27 cellular contexts compared by ENCODE assay signal in genomic region chr6:16949696-16950095, GRCh38.
A peak's percentile ranks its signal among the peaks of the same experiment; 100 is the strongest.
DNase-seq lines count a peak whose midpoint lies in the region; ATAC-seq, FAIRE-seq and TF ChIP-seq lines count a peak whose summit lies in the region.
"Had no signal": no experiment of that assay in that cellular context is flagged by ENCODE, and none has a peak within 500 bp of the region (broad histone marks: within the 10 kb centered on the region; RNA-seq: fewer than 3 reads in every experiment).

No MANE protein-coding gene starts in this region.

- H3K27ac ChIP-seq in A673 (ENCODE audit: low read depth, low read length, poor library complexity, severe bottlenecking) (peak overlapping the region; percentile 97), mesenchymal stem cell (ENCODE audit: low read length, poor library complexity, severe bottlenecking) (no peak overlapping the region)
- H3K27ac ChIP-seq: brain microvascular endothelial cell, esophagus muscularis mucosa, SJCRH30 had no signal

- DNase-seq in A673 (ENCODE audit: low spot score) (peak; percentile 34), GM04504 (ENCODE audit: low read depth) (peak; percentile 54), adipocyte (ENCODE audit: low read depth) (peak; percentile 34), mesenchymal stem cell (no peak), GM12892 (ENCODE audit: insufficient read length) (no peak)
- no peak for DNase-seq in activated CD4-positive, alpha-beta T cell treated with anti-CD3 and anti-CD28 coated beads, Interleukin-2, amount 50 U/mL, for 4 hours
- DNase-seq in activated CD8-positive, alpha-beta memory T cell treated with anti-CD3 and anti-CD28 coated beads, Interleukin-2, amount 50 U/mL, for 4 hours: no peak
- DNase-seq: 8988T; activated CD4-positive, alpha-beta T cell treated with anti-CD3 and anti-CD28 coated beads, Interleukin-2, amount 10 ng/mL, durations not matched to agents 24 days and 14 days; activated gamma-delta T cell treated with Interleukin-2 at 50 U/mL for 16 hours; activated T-cell treated with anti-CD3 and anti-CD28 coated beads, Interleukin-2, amount 50 U/mL, for 4 hours; AML-193; brain microvascular endothelial cell; DMS153; hypothalamus; mucosa of descending colon; NCI-H1048; RPMI8226; SJCRH30; substantia nigra; T-cell had no signal

- POLR2A ChIA-PET in A673 (lab: Charles Lee; ENCODE audit: low non-redundant PET): no interaction called here

- intact Hi-C loops in A673 (cut with micrococcal nuclease; ENCODE audit: unreplicated experiment): no loop called here

- no peak overlapping the region for H3K4me3 ChIP-seq in A673 (ENCODE audit: low read depth, low read length, poor library complexity, severe bottlenecking)
- no peak overlapping the region for H3K4me3 ChIP-seq in adipocyte (ENCODE audit: low read length)
- no peak overlapping the region for H3K4me3 ChIP-seq in mesenchymal stem cell (ENCODE audit: insufficient read depth in 1 of 2, low read depth in 1 of 2, low read length in 2 of 2)
- H3K4me3 ChIP-seq: esophagus muscularis mucosa, lung, mucosa of descending colon, SJCRH30 had no signal

- H3K36me3 ChIP-seq in A673 (ENCODE audit: insufficient read depth, low read length, poor library complexity, severe bottlenecking): no peaks in the 10 kb centered on the region
- no peaks in the 10 kb centered on the region for H3K36me3 ChIP-seq in adipocyte (ENCODE audit: control insufficient read depth, insufficient read depth, low read length, severe bottlenecking)
- H3K36me3 ChIP-seq in mesenchymal stem cell (ENCODE audit: control insufficient read depth in 1 of 2, insufficient read depth in 2 of 2, low read depth in 1 of 2, low read length in 2 of 2): no peaks in the 10 kb centered on the region
- H3K36me3 ChIP-seq: brain microvascular endothelial cell, esophagus muscularis mucosa, SJCRH30 had no signal

- no peak overlapping the region for H3K4ac ChIP-seq in mesenchymal stem cell (ENCODE audit: low read depth in 1 of 2, low read length in 2 of 2)

- H3K27me3 ChIP-seq in A673 (replicated peaks; ENCODE audit: insufficient read depth, low read depth, low read length, poor library complexity) (no peaks in the 10 kb centered on the region), adipocyte (replicated peaks; ENCODE audit: control insufficient read depth, insufficient read depth, low read length) (no peaks in the 10 kb centered on the region), mesenchymal stem cell (ENCODE audit: control insufficient read depth in 1 of 2, insufficient read depth in 1 of 2, low read length in 2 of 2) (no peaks in the 10 kb centered on the region)
- H3K27me3 ChIP-seq: brain microvascular endothelial cell, esophagus muscularis mucosa, SJCRH30 had no signal

- H2BK5ac ChIP-seq in mesenchymal stem cell (ENCODE audit: low read depth, low read length, poor library complexity, severe bottlenecking): no peak overlapping the region

- no peak overlapping the region for H4K91ac ChIP-seq in mesenchymal stem cell (ENCODE audit: low read length)

- TF ChIP-seq CTCF in A673 (conservative IDR thresholded peaks at IDR 0.05; ENCODE audit: low read depth, low read length): no peak

- H2AK5ac ChIP-seq in mesenchymal stem cell (ENCODE audit: low read length, severe bottlenecking): no peak overlapping the region

- H3K79me1 ChIP-seq in mesenchymal stem cell (replicated peaks; ENCODE audit: low read length, poor library complexity, severe bottlenecking): no peaks in the 10 kb centered on the region

- H3K4me1 ChIP-seq in A673 (ENCODE audit: insufficient read depth, low read length, poor library complexity, severe bottlenecking) (peaks cover 47% of the 10 kb centered on the region), adipocyte (ENCODE audit: control insufficient read depth, insufficient read depth, low read length) (peaks cover 40% of the 10 kb centered on the region), mesenchymal stem cell (ENCODE audit: control insufficient read depth, insufficient read depth, low read depth, low read length) (no peaks in the 10 kb centered on the region)

- WGBS in mesenchymal stem cell: 88% methylated on average over 1 of the region's 1 CpG

- CTCF ChIA-PET in A673 (lab: Charles Lee): interaction anchor here (1.2 kb wide), 1 partner anchor 15 kb away, joined by 6 read pairs; no protein-coding TSS in a partner anchor

- H2BK120ac ChIP-seq in mesenchymal stem cell (ENCODE audit: low read depth, low read length): no peak overlapping the region

- H4K8ac ChIP-seq in mesenchymal stem cell (ENCODE audit: low read length): no peak overlapping the region

- no peak overlapping the region for H3K23ac ChIP-seq in mesenchymal stem cell (ENCODE audit: low read length in 2 of 2)

- no peaks in the 10 kb centered on the region for H3K9me3 ChIP-seq in A673 (ENCODE audit: low read depth, low read length, poor library complexity, severe bottlenecking)
- no peaks in the 10 kb centered on the region for H3K9me3 ChIP-seq in adipocyte (ENCODE audit: control insufficient read depth, low read length)
- no peaks in the 10 kb centered on the region for H3K9me3 ChIP-seq in mesenchymal stem cell (ENCODE audit: control insufficient read depth, low read length)
- H3K9me3 ChIP-seq: esophagus muscularis mucosa, mucosa of descending colon, SJCRH30 had no signal

- H3K14ac ChIP-seq in mesenchymal stem cell (ENCODE audit: low read length in 2 of 2): no peak overlapping the region

- FAIRE-seq in GM12892 (lab: Jason Lieb, UNC): no peak
- FAIRE-seq: endometrium had no signal

- no peak overlapping the region for H3K18ac ChIP-seq in mesenchymal stem cell (ENCODE audit: low read depth in 1 of 2, low read length in 2 of 2)

- TF ChIP-seq POLR2A in GM12892 (IDR thresholded peaks at IDR 0.05; ENCODE audit: low read depth, low read length): no peak

- no peak overlapping the region for H3K4me2 ChIP-seq in mesenchymal stem cell (ENCODE audit: low read length, poor library complexity, severe bottlenecking)

- no peak overlapping the region for H2AFZ ChIP-seq in mesenchymal stem cell (ENCODE audit: low read depth, low read length)

- H2BK12ac ChIP-seq in mesenchymal stem cell (ENCODE audit: low read length in 2 of 2): peak overlapping the region in 1 of 2 experiments; percentile 41

- no peak for ATAC-seq in GM21825 (IDR thresholded peaks at IDR 0.05; ENCODE audit: unreplicated experiment)
- ATAC-seq: activated T-cell treated with anti-CD3 and anti-CD28 coated beads, Interleukin-2, amount 50 U/mL, for 4 hours; HCT116; mucosa of descending colon; stimulated activated memory B cell treated with anti-CD40 and anti-IgM and Interleukin-4, amounts not matched to agents 10 μg/mL and 1 μg/mL and 100 μg/mL, for 72 hours; T-cell had no signal

- no peak overlapping the region for H3K9ac ChIP-seq in adipocyte (ENCODE audit: low read length)
- H3K9ac ChIP-seq in mesenchymal stem cell (ENCODE audit: low read length): peak overlapping the region; percentile 7

- no peak overlapping the region for H2BK15ac ChIP-seq in mesenchymal stem cell (ENCODE audit: low read depth, poor library complexity, severe bottlenecking)

- no TSS peak for BruUV-seq in A673 (replicated peaks; lab: Mats Ljungman, UMichigan)

Comparison
In these comparisons a context has a peak if more than half of its experiments do, and no peak if none do; other contexts are left out.
1. DNase-seq: peak in A673 (single experiment), GM04504 (single experiment) and adipocyte (single experiment); none in mesenchymal stem cell (single experiment), activated CD4-positive, alpha-beta T cell treated with anti-CD3 and anti-CD28 coated beads, Interleukin-2, amount 50 U/mL, for 4 hours (0 of 2), GM12892 (single experiment) and activated CD8-positive, alpha-beta memory T cell treated with anti-CD3 and anti-CD28 coated beads, Interleukin-2, amount 50 U/mL, for 4 hours (single experiment).